8 cellular contexts compared by ENCODE assay signal in genomic region chr16:30585400-30586191, GRCh38. TPM values are rescaled to one million over a fixed set of nuclear protein-coding genes. Genes with fewer than 3 reads are reported as not detected.
DNase-seq lines count a peak whose midpoint lies in the region; ATAC-seq and TF ChIP-seq lines count a peak whose summit lies in the region.

ZNF785 (minus strand) TSS chr16:30585697; CDS start chr16:30585611, 86 bp downstream.

- peaks cover 17% of the 10 kb centered on the region for H3K4me1 Mint-ChIP-seq in T-helper 17 cell

- no peaks in the 10 kb centered on the region for H3K9me3 ChIP-seq in T-helper 17 cell (ENCODE audit: control insufficient read depth, low read length, poor library complexity, severe bottlenecking)
- H3K9me3 ChIP-seq in right atrium auricular region = no peaks in the 10 kb centered on the region
- no peaks in the 10 kb centered on the region for H3K9me3 ChIP-seq in prostate gland

- no peaks in the 10 kb centered on the region for H3K27me3 Mint-ChIP-seq in T-helper 17 cell

- peaks cover 0 to 27% of the 10 kb centered on the region in 2 donors for H3K4me1 ChIP-seq in right atrium auricular region
- peaks cover 3% of the 10 kb centered on the region for H3K4me1 ChIP-seq in prostate gland (replicated peaks)
- H3K4me1 ChIP-seq in urinary bladder (ENCODE audit: insufficient read depth) = peaks cover 2% of the 10 kb centered on the region

- TF ChIP-seq CTCF in right atrium auricular region (IDR thresholded peaks at IDR 0.05) (peak in 1 of 2 donors; percentile 45), prostate gland (IDR thresholded peaks at IDR 0.05) (peak in 3 of 4 experiments; percentile 54 to 69 (median 62))

- peaks cover 5% of the 10 kb centered on the region for H3K36me3 Mint-ChIP-seq in T-helper 17 cell (ENCODE audit: low read depth)

- H3K27ac ChIP-seq in right atrium auricular region (peak within 1 kb of the TSS; percentile 93 to 95), prostate gland (peak within 1 kb of the TSS; percentile 88 to 91), urinary bladder (ENCODE audit: low read depth) (peak within 1 kb of the TSS; percentile 86)

- H3K36me3 ChIP-seq in right atrium auricular region = peaks cover 12% of the 10 kb centered on the region
- H3K36me3 ChIP-seq in prostate gland = no peaks in the 10 kb centered on the region
- H3K36me3 ChIP-seq in urinary bladder (ENCODE audit: insufficient read depth) = no peaks in the 10 kb centered on the region

- ATAC-seq in HG02642 (IDR thresholded peaks at IDR 0.05; ENCODE audit: poor library complexity, unreplicated experiment) (peak; percentile 96), T-helper 17 cell (peak; percentile 99)

- intact Hi-C loops in prostate gland (cut with DNase I) = no loop called here

- peak within 1 kb of the TSS; percentile 94 for H3K27ac Mint-ChIP-seq in T-helper 17 cell

- DNase-seq in NCI-H1436 treated with DMSO at 0.1 percent for 48 hours (lab: John Stamatoyannopoulos, UW) (peak; percentile 97), T-helper 17 cell (peak; percentile 77 to 88 (median 88)), anterior cingulate cortex (lab: John Stamatoyannopoulos, UW) (peak; percentile 76 to 99 (median 94)), right atrium auricular region (ENCODE audit: low spot score) (peak; percentile 98), prostate gland (ENCODE audit: low spot score) (peak; percentile 98)

- WGBS in prostate gland = 0% methylated on average over 21 of the region's 50 CpGs
- under 1% methylated on average over 50 of the region's 50 CpGs for WGBS in urinary bladder

- TF ChIP-seq POLR2A in GM10847 (IDR thresholded peaks at IDR 0.05; ENCODE audit: extremely low read depth, insufficient read length) = peak; percentile 25
- peak; percentile 56 for TF ChIP-seq POLR2A in prostate gland (IDR thresholded peaks at IDR 0.05)

- H3K4me3 ChIP-seq in right atrium auricular region = peak within 1 kb of the TSS; percentile 70 to 72
- peak within 1 kb of the TSS; percentile 61 to 76 for H3K4me3 ChIP-seq in prostate gland
- peak within 1 kb of the TSS; percentile 71 for H3K4me3 ChIP-seq in urinary bladder (ENCODE audit: low read depth, low read length)

- peak within 1 kb of the TSS; percentile 96 for H3K4me3 Mint-ChIP-seq in T-helper 17 cell

- H3K27me3 ChIP-seq in right atrium auricular region (no peaks in the 10 kb centered on the region), prostate gland (replicated peaks; ENCODE audit: insufficient read depth) (no peaks in the 10 kb centered on the region)

RNA-seq across cellular contexts. Expression of gene ZNF785, which starts in this region (rescaled TPM):
- 10 to 100 TPM in 1 of 2 donors, 1 to 10 TPM in 1; 8.5 to 11.7 TPM for total RNA-seq in T-helper 17 cell
- 1 to 10 TPM; 5.5 to 6.0 TPM for total RNA-seq in right atrium auricular region
- 10 to 100 TPM; 16.9 to 18.9 TPM for total RNA-seq in prostate gland
- total RNA-seq in urinary bladder = 15.7 TPM
- 7.5 TPM for polyA plus RNA-seq in urinary bladder

Comparison
In these comparisons a context has a peak if more than half of its experiments do, and no peak if none do; other contexts are left out.
1. Peak in every context shown above with its lines: DNase-seq, ATAC-seq, H3K4me3 ChIP-seq and H3K27ac ChIP-seq.